8 cellular contexts compared by ENCODE assay signal in the genomic region with DNA sequence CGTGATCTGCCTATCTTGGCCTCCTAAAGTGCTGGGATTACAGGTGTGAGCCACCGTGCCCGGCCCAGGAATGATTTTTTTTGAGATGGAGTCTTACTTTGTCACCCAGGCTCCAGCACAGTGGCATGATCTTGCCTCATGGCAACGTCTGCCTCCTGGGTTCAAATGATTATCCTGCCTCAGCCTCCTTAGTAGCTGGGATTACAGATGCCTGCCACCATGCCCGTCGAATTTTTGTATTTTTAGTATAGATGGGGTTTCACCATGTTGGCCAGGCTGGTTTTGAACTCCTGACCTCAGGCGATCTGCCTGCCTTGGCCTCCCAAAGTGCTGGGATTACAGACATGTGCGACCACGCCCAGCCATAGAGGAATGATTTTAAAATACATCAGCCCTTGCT. TPM values are rescaled to one million over a fixed set of nuclear protein-coding genes. Genes with fewer than 3 reads are reported as not detected.
DNase-seq lines count a peak whose midpoint lies in the region; ATAC-seq and TF ChIP-seq lines count a peak whose summit lies in the region.
"Not testable (repeated sequence)": the region's sequence is repeated elsewhere in the genome, so short reads cannot be mapped to it uniquely, and the experiment has no call there.
"Had no signal": no experiment of that assay in that cellular context is flagged by ENCODE, and none has a peak within 500 bp of the region (broad histone marks: within the 10 kb centered on the region; RNA-seq: fewer than 3 reads in every experiment).

No MANE protein-coding gene starts in this region.

- H4K8ac ChIP-seq in trophoblast cell (ENCODE audit: low read depth, low read length): not testable (repeated sequence)

- no CpG with 5 or more reads among the region's 9 CpGs for WGBS in trophoblast cell (ENCODE audit: extremely low coverage, insufficient coverage, insufficient read length)
- 78 to 91% methylated on average over 9 of the region's 9 CpGs for WGBS in sigmoid colon, 2 donors

- not testable (repeated sequence) for H3K79me1 ChIP-seq in trophoblast cell (ENCODE audit: low read length)

- H3K4me2 ChIP-seq in HCT116 (ENCODE audit: low read length); trophoblast cell (ENCODE audit: low read length): not testable (repeated sequence)

- H3K4me1 ChIP-seq in CD4-positive, CD25-positive, alpha-beta regulatory T cell (ENCODE audit: control insufficient read depth, insufficient read depth, low read length, poor library complexity, severe bottlenecking): peaks cover 52% of the 10 kb centered on the region
- H3K4me1 ChIP-seq in HCT116 (ENCODE audit: control insufficient read depth in 1 of 2, insufficient read depth in 2 of 2, low read length in 2 of 2); trophoblast cell (ENCODE audit: control insufficient read depth in 1 of 2, insufficient read depth in 2 of 2, low read length in 2 of 2): not testable (repeated sequence)
- peaks cover 0 to 56% (median 42%) of the 10 kb centered on the region in 4 donors for H3K4me1 ChIP-seq in sigmoid colon

- H3K27me3 ChIP-seq in CD4-positive, CD25-positive, alpha-beta regulatory T cell (ENCODE audit: control insufficient read depth, insufficient read depth, low read length); HCT116 (ENCODE audit: insufficient read depth, low read length); trophoblast cell (ENCODE audit: insufficient read depth, low read length); sigmoid colon: not testable (repeated sequence)

- peaks cover 34% of the 10 kb centered on the region for H3K36me3 ChIP-seq in CD4-positive, CD25-positive, alpha-beta regulatory T cell (ENCODE audit: control insufficient read depth, insufficient read depth, low read length)
- H3K36me3 ChIP-seq in HCT116 (ENCODE audit: control insufficient read depth in 1 of 2, insufficient read depth in 2 of 2, low read length in 2 of 2) (peaks cover 19 to 27% of the 10 kb centered on the region in 2 experiments; a peak in 3 of 4 replicates), trophoblast cell (ENCODE audit: control insufficient read depth in 1 of 2, insufficient read depth in 2 of 2, low read length in 2 of 2) (peaks cover 22 to 28% of the 10 kb centered on the region in 2 experiments), sigmoid colon (peaks cover 0 to 37% (median 7%) of the 10 kb centered on the region in 4 donors)

- not testable (repeated sequence) for H3K27me3 Mint-ChIP-seq in CD4-positive, CD25-positive, alpha-beta regulatory T cell; activated T-cell treated with anti-CD3 and anti-CD28 coated beads, Interleukin-2, amount 50 U/mL, for 24 hours; central memory CD8-positive, alpha-beta T cell

- not testable (repeated sequence) for DNase-seq in CD4-positive, CD25-positive, alpha-beta regulatory T cell; HCT116 (ENCODE audit: low read depth, low spot score); activated T-cell treated with anti-CD3 and anti-CD28 coated beads, Interleukin-2, amount 50 U/mL, for 24 hours; central memory CD8-positive, alpha-beta T cell (ENCODE audit: low spot score in 2 of 2); trophoblast cell
- peak; percentile 19 for DNase-seq in sigmoid colon

- H4K20me1 ChIP-seq in HCT116 (ENCODE audit: insufficient read depth): peaks cover 41% of the 10 kb centered on the region; the same call in 1 of the 2 replicates

- H3K14ac ChIP-seq in trophoblast cell (ENCODE audit: low read length): not testable (repeated sequence)

- H3K36me3 Mint-ChIP-seq in CD4-positive, CD25-positive, alpha-beta regulatory T cell: peaks cover 41% of the 10 kb centered on the region
- peaks cover 78% of the 10 kb centered on the region for H3K36me3 Mint-ChIP-seq in activated T-cell treated with anti-CD3 and anti-CD28 coated beads, Interleukin-2, amount 50 U/mL, for 24 hours (ENCODE audit: low read depth)
- peaks cover 43% of the 10 kb centered on the region for H3K36me3 Mint-ChIP-seq in central memory CD8-positive, alpha-beta T cell (ENCODE audit: insufficient read depth)

- H3K27ac Mint-ChIP-seq in CD4-positive, CD25-positive, alpha-beta regulatory T cell; central memory CD8-positive, alpha-beta T cell (ENCODE audit: low read depth): not testable (repeated sequence)
- peak overlapping the region; percentile 33 for H3K27ac Mint-ChIP-seq in activated T-cell treated with anti-CD3 and anti-CD28 coated beads, Interleukin-2, amount 50 U/mL, for 24 hours

- H2BK120ac ChIP-seq in trophoblast cell (ENCODE audit: insufficient read depth, low read length, poor library complexity): not testable (repeated sequence)

- TF ChIP-seq POLR2A in HCT116 (IDR thresholded peaks at IDR 0.05; ENCODE audit: borderline replicate concordance, extremely low read depth, insufficient read depth, insufficient read length); sigmoid colon (IDR thresholded peaks at IDR 0.05): not testable (repeated sequence)

- peak overlapping the region in 3 of 4 donors; percentile 13 to 59 (median 46) for H3K4me3 Mint-ChIP-seq in CD4-positive, CD25-positive, alpha-beta regulatory T cell
- not testable (repeated sequence) for H3K4me3 Mint-ChIP-seq in activated T-cell treated with anti-CD3 and anti-CD28 coated beads, Interleukin-2, amount 50 U/mL, for 24 hours
- peak overlapping the region; percentile 9 for H3K4me3 Mint-ChIP-seq in central memory CD8-positive, alpha-beta T cell

- TSS peak; percentile 14 for BruUV-seq in HCT116 (replicated peaks; lab: Mats Ljungman, UMichigan)

- H3K4me1 Mint-ChIP-seq in CD4-positive, CD25-positive, alpha-beta regulatory T cell: peaks cover 27 to 88% (median 56%) of the 10 kb centered on the region in 4 donors
- peaks cover 70% of the 10 kb centered on the region for H3K4me1 Mint-ChIP-seq in activated T-cell treated with anti-CD3 and anti-CD28 coated beads, Interleukin-2, amount 50 U/mL, for 24 hours (ENCODE audit: low read depth)
- peaks cover 62% of the 10 kb centered on the region for H3K4me1 Mint-ChIP-seq in central memory CD8-positive, alpha-beta T cell

- H3K79me2 ChIP-seq in HCT116 (ENCODE audit: insufficient read depth, low read length) (peaks cover 100% of the 10 kb centered on the region), trophoblast cell (ENCODE audit: control insufficient read depth, insufficient read depth, low read length, poor library complexity) (peaks cover 28% of the 10 kb centered on the region)

- CTCF ChIA-PET in HCT116 (lab: Charles Lee): not testable (repeated sequence)

- peak overlapping the region; percentile 84 for H3K4ac ChIP-seq in trophoblast cell (ENCODE audit: low read depth, low read length)

- not testable (repeated sequence) for H3K23ac ChIP-seq in trophoblast cell (ENCODE audit: low read length)

- not testable (repeated sequence) for H2AK5ac ChIP-seq in trophoblast cell (ENCODE audit: low read length)

- H2AFZ ChIP-seq in HCT116 (ENCODE audit: low read depth, low read length, poor library complexity, severe bottlenecking); trophoblast cell (ENCODE audit: insufficient read depth, low read length, poor library complexity): not testable (repeated sequence)

- not testable (repeated sequence) for H3K9me3 Mint-ChIP-seq in CD4-positive, CD25-positive, alpha-beta regulatory T cell; activated T-cell treated with anti-CD3 and anti-CD28 coated beads, Interleukin-2, amount 50 U/mL, for 24 hours; central memory CD8-positive, alpha-beta T cell

- not testable (repeated sequence) for TF ChIP-seq CTCF in HCT116 (IDR thresholded peaks at IDR 0.05 in 2 of 3, conservative IDR thresholded peaks at IDR 0.05 in 1 of 3; ENCODE audit: borderline replicate concordance in 1 of 3, insufficient read depth in 1 of 3, low read depth in 2 of 3, low read length in 2 of 3); sigmoid colon (IDR thresholded peaks at IDR 0.05)

- not testable (repeated sequence) for ATAC-seq in CD4-positive, CD25-positive, alpha-beta regulatory T cell (ENCODE audit: low read depth in 2 of 2); HCT116; central memory CD8-positive, alpha-beta T cell (replicated peaks; ENCODE audit: extremely low read depth, poor library complexity, severe bottlenecking)

- not testable (repeated sequence) for TF ChIP-seq EP300 in sigmoid colon (IDR thresholded peaks at IDR 0.05)

- H3K9ac ChIP-seq in HCT116 (ENCODE audit: low read length); trophoblast cell (ENCODE audit: low read length): not testable (repeated sequence)

- not testable (repeated sequence) for H2BK5ac ChIP-seq in trophoblast cell (ENCODE audit: low read depth, low read length, poor library complexity)

- not testable (repeated sequence) for H4K91ac ChIP-seq in trophoblast cell (ENCODE audit: low read depth, low read length)

- H4K12ac ChIP-seq in trophoblast cell (ENCODE audit: low read depth, low read length): not testable (repeated sequence)

- not testable (repeated sequence) for H2BK12ac ChIP-seq in trophoblast cell (ENCODE audit: low read length)

- POLR2A ChIA-PET in HCT116 (lab: Charles Lee): not testable (repeated sequence)

- H3K9me2 ChIP-seq in HCT116 (ENCODE audit: insufficient read depth): not testable (repeated sequence)

- not testable (repeated sequence) for H3K4me3 ChIP-seq in CD4-positive, CD25-positive, alpha-beta regulatory T cell (ENCODE audit: low read depth, low read length); HCT116 (replicated peaks in 1 of 2; ENCODE audit: low read depth in 1 of 2, low read length in 2 of 2); trophoblast cell (ENCODE audit: low read depth, low read length); sigmoid colon

- H3K27ac ChIP-seq in CD4-positive, CD25-positive, alpha-beta regulatory T cell (ENCODE audit: insufficient read depth, low read length, poor library complexity, severe bottlenecking); HCT116 (ENCODE audit: low read depth, low read length); trophoblast cell (ENCODE audit: low read depth, low read length); sigmoid colon: not testable (repeated sequence)

- TF ChIP-seq RAD21 in HCT116 (IDR thresholded peaks at IDR 0.05; ENCODE audit: low read depth): not testable (repeated sequence)

- intact Hi-C loops in HCT116 (cut with micrococcal nuclease); sigmoid colon (cut with DNase I): not testable (repeated sequence)

- H3K18ac ChIP-seq in trophoblast cell (ENCODE audit: low read length): not testable (repeated sequence)

- RAD21 ChIA-PET in HCT116 (lab: Charles Lee; ENCODE audit: low non-redundant PET in 1 of 2, low total read pairs in 2 of 2, uncharacterized antibody in 2 of 2, unreplicated experiment in 2 of 2): not testable (repeated sequence)

- not testable (repeated sequence) for H3K9me3 ChIP-seq in CD4-positive, CD25-positive, alpha-beta regulatory T cell (ENCODE audit: control insufficient read depth in 2 of 2, low read length in 2 of 2); HCT116 (ENCODE audit: control insufficient read depth in 1 of 2, insufficient read depth in 1 of 2, low read depth in 1 of 2, low read length in 2 of 2); trophoblast cell (ENCODE audit: insufficient read depth, low read depth, low read length); sigmoid colon

RNA-seq across cellular contexts. Expression of gene CRKL, which starts 17.8 kb away (rescaled TPM):
- 49.5 TPM for total RNA-seq in CD4-positive, CD25-positive, alpha-beta regulatory T cell
- polyA plus RNA-seq in CD4-positive, CD25-positive, alpha-beta regulatory T cell: 10 to 100 TPM; 41.7 to 61.4 (median 57.0) TPM
- total RNA-seq in HCT116 (2021; ENCODE audit: unreplicated experiment) (87.7 TPM), sigmoid colon (10 to 100 TPM; 35.6 to 37.1 (median 36.4) TPM)
- 44.2 and 49.3 TPM in 2 replicates for polyA plus RNA-seq in HCT116 (2012)
- 43.3 and 44.5 TPM in 2 replicates for polyA plus RNA-seq in trophoblast cell (2013)
- 10 to 100 TPM; 16.8 to 25.0 (median 21.3) TPM for polyA plus RNA-seq in sigmoid colon

RNA-seq across cellular contexts. Expression of gene AIFM3, which starts 32.0 kb away (rescaled TPM):
- 0.49 TPM for total RNA-seq in CD4-positive, CD25-positive, alpha-beta regulatory T cell
- not detected for polyA plus RNA-seq in CD4-positive, CD25-positive, alpha-beta regulatory T cell
- total RNA-seq in HCT116 (2021; ENCODE audit: unreplicated experiment) (9.7 TPM), sigmoid colon (1 to 10 TPM in 3 of 4 donors, under 1 TPM in 1; 0.66 to 1.9 (median 1.3) TPM)
- polyA plus RNA-seq in HCT116 (2012): 5.6 and 5.8 TPM in 2 replicates
- polyA plus RNA-seq in trophoblast cell (2013): 0.31 and 0.49 TPM in 2 replicates
- 100 to 1,000 TPM in 1 of 3 donors, 10 to 100 TPM in 2; 72.6 to 105 (median 91.3) TPM for polyA plus RNA-seq in sigmoid colon
- polyA plus RNA-seq: CD4-positive, alpha-beta memory T cell; CD8-positive, alpha-beta memory T cell had no signal

RNA-seq across cellular contexts. Expression of gene LZTR1, which starts 47.0 kb away (rescaled TPM):
- 69.4 TPM for total RNA-seq in CD4-positive, CD25-positive, alpha-beta regulatory T cell
- polyA plus RNA-seq in CD4-positive, CD25-positive, alpha-beta regulatory T cell: 10 to 100 TPM in 3 of 4 donors, 1 to 10 TPM in 1; 9.6 to 12.1 (median 11.7) TPM
- total RNA-seq in HCT116 (2021; ENCODE audit: unreplicated experiment) (56.5 TPM), sigmoid colon (10 to 100 TPM; 30.8 to 50.4 (median 35.8) TPM)
- 23.9 and 24.7 TPM in 2 replicates for polyA plus RNA-seq in HCT116 (2012)
- 17.9 and 19.9 TPM in 2 replicates for polyA plus RNA-seq in trophoblast cell (2013)
- 10 to 100 TPM; 10.2 to 40.5 (median 12.5) TPM for polyA plus RNA-seq in sigmoid colon
